26 cellular contexts compared by ENCODE assay signal in genomic region chr2:157822993-157823392, GRCh38. TPM values are rescaled to one million over a fixed set of nuclear protein-coding genes. Genes with fewer than 3 reads are reported as not detected.
A peak's percentile ranks its signal among the peaks of the same experiment; 100 is the strongest.
DNase-seq lines count a peak whose midpoint lies in the region; ATAC-seq and TF ChIP-seq lines count a peak whose summit lies in the region.
"Had no signal": no experiment of that assay in that cellular context is flagged by ENCODE, and none has a peak within 500 bp of the region (broad histone marks: within the 10 kb centered on the region; RNA-seq: fewer than 3 reads in every experiment).

No MANE protein-coding gene starts in this region.

- H2BK12ac ChIP-seq in H9 (ENCODE audit: insufficient read length, low read depth, low read length) = no peak overlapping the region

- H3K23me2 ChIP-seq in H9 (ENCODE audit: insufficient read length, low read depth, low read length, poor library complexity, severe bottlenecking) = no peaks in the 10 kb centered on the region

- no peak overlapping the region for H2BK120ac ChIP-seq in H9 (ENCODE audit: low read depth, low read length, poor library complexity, severe bottlenecking)

- no peak overlapping the region for H3K4me3 ChIP-seq in retinal pigment epithelial cell (ENCODE audit: low read length)
- H3K4me3 ChIP-seq in neural progenitor cell = no peak overlapping the region
- H3K4me3 ChIP-seq: adrenal gland, esophagus squamous epithelium, lung, SK-N-MC had no signal

- H4K8ac ChIP-seq in H9 (replicated peaks; ENCODE audit: insufficient read length, low read depth, low read length) = no peak overlapping the region

- H3K23ac ChIP-seq in H9 (ENCODE audit: insufficient read length, low read depth, low read length) = no peak overlapping the region

- no peak overlapping the region for H3K9ac ChIP-seq in neural progenitor cell
- H3K9ac ChIP-seq in H9 (ENCODE audit: extremely low read depth, insufficient read length, low read length) = no peak overlapping the region

- no peaks in the 10 kb centered on the region for H3K36me3 ChIP-seq in neural progenitor cell

- no peak overlapping the region for H4K91ac ChIP-seq in H9 (ENCODE audit: insufficient read length, low read depth, low read length)

- ATAC-seq in HG02973 (IDR thresholded peaks at IDR 0.05; ENCODE audit: unreplicated experiment) = no peak

- H2BK5ac ChIP-seq in H9 (ENCODE audit: insufficient read length, low read length) = no peak overlapping the region

- H4K20me1 ChIP-seq in neural progenitor cell (ENCODE audit: low read depth) (peaks cover 14% of the 10 kb centered on the region), H9 (ENCODE audit: control insufficient read depth, insufficient read depth, insufficient read length) (no peaks in the 10 kb centered on the region)

- no peak overlapping the region for H3K27ac Mint-ChIP-seq in neural progenitor cell
- H3K27ac Mint-ChIP-seq in H9 = no peak overlapping the region
- H3K27ac Mint-ChIP-seq: activated B cell treated with CpG ODN at 0.5 μM for 24 hours; T-helper 2 cell treated with Interferon-gamma antibody and Interleukin-4, amounts not matched to agents 5 μg/mL and 100 μg/mL, for 36 hours had no signal

- H3K4me3 Mint-ChIP-seq in neural progenitor cell (no peak overlapping the region), H9 (no peak overlapping the region)
- H3K4me3 Mint-ChIP-seq: activated B cell treated with CpG ODN at 0.5 μM for 24 hours; CD4-positive, alpha-beta memory T cell; T-helper 2 cell treated with Interferon-gamma antibody and Interleukin-4, amounts not matched to agents 5 μg/mL and 100 μg/mL, for 36 hours had no signal

- H3K4ac ChIP-seq in H9 (ENCODE audit: low read depth, low read length) = no peak overlapping the region

- TF ChIP-seq CTCF in retinal pigment epithelial cell (conservative IDR thresholded peaks at IDR 0.05; ENCODE audit: low read depth, low read length) (no peak), neural progenitor cell (IDR thresholded peaks at IDR 0.05) (no peak), H9 (conservative IDR thresholded peaks at IDR 0.05) (no peak)

- H3K56ac ChIP-seq in H9 (ENCODE audit: insufficient read length, low read depth, low read length) = no peak overlapping the region

- no peak overlapping the region for H2AK5ac ChIP-seq in H9 (ENCODE audit: insufficient read length, low read length)

- WGBS in H9 (ENCODE audit: extremely low coverage, insufficient read length, low lambda C conversion rate) = no CpG with 5 or more reads among the region's 2 CpGs

- H3K27me3 ChIP-seq in neural progenitor cell (no peaks in the 10 kb centered on the region), H9 (ENCODE audit: insufficient read depth, low read length) (no peaks in the 10 kb centered on the region)
- H3K27me3 ChIP-seq: adrenal gland, esophagus squamous epithelium had no signal

- H3K79me2 ChIP-seq in neural progenitor cell (ENCODE audit: low read depth) = peaks cover 6% of the 10 kb centered on the region
- H3K79me2 ChIP-seq in H9 (ENCODE audit: insufficient read depth, low read length) = no peaks in the 10 kb centered on the region

- no peaks in the 10 kb centered on the region for H3F3A ChIP-seq in neural progenitor cell (ENCODE audit: low read depth)

- H3K27me3 Mint-ChIP-seq in neural progenitor cell (ENCODE audit: insufficient read depth, low read depth) (no peaks in the 10 kb centered on the region), H9 (ENCODE audit: low read depth) (no peaks in the 10 kb centered on the region)
- H3K27me3 Mint-ChIP-seq: activated B cell treated with CpG ODN at 0.5 μM for 24 hours; CD4-positive, alpha-beta memory T cell had no signal

- no peaks in the 10 kb centered on the region for H3K9me3 ChIP-seq in neural progenitor cell (ENCODE audit: low read depth)
- no peaks in the 10 kb centered on the region for H3K9me3 ChIP-seq in H9 (ENCODE audit: control insufficient read depth, low read depth, low read length)
- H3K9me3 ChIP-seq: adrenal gland, esophagus squamous epithelium had no signal

- H3K4me1 ChIP-seq in neural progenitor cell (no peaks in the 10 kb centered on the region), H9 (ENCODE audit: insufficient read depth, low read length) (no peaks in the 10 kb centered on the region)

- no peak overlapping the region for H3T11ph ChIP-seq in H9 (ENCODE audit: low read length)

- DNase-seq in EH (ENCODE audit: low read depth) = peak; percentile 45
- peak; percentile 61 for DNase-seq in amniotic epithelial cell (ENCODE audit: low read depth)
- DNase-seq in fibroblast of peridontal ligament (ENCODE audit: extremely low read depth) = peak; percentile 45
- DNase-seq in retinal pigment epithelial cell (ENCODE audit: low read depth) = peak; percentile 64
- DNase-seq in neural progenitor cell (ENCODE audit: low spot score) = no peak
- no peak for DNase-seq in H9
- DNase-seq in COLO668 (lab: John Stamatoyannopoulos, UW; ENCODE audit: unreplicated experiment) = no peak
- DNase-seq: activated B cell treated with CpG ODN at 0.5 μM for 24 hours; activated CD4-positive, alpha-beta T cell treated with anti-CD3 and anti-CD28 coated beads, Interleukin-2, amount 50 U/mL, for 48 hours; activated effector memory CD4-positive, alpha-beta T cell treated with anti-CD3 and anti-CD28 coated beads, Interleukin-2, amount 50 U/mL, for 16 hours; adrenal gland; CD4-positive, alpha-beta memory T cell; DMS53; effector CD8-positive, alpha-beta T cell; esophagus squamous epithelium; hippocampal formation; islet precursor cell; NCI-H1105; NCI-H2081 treated with DMSO at 0.1 percent for 48 hours; NCI-H510A; right cardiac atrium; RPMI8226 had no signal

- peaks cover 6% of the 10 kb centered on the region for H3K4me1 Mint-ChIP-seq in neural progenitor cell
- H3K4me1 Mint-ChIP-seq in H9 = peaks cover 0 to 5% of the 10 kb centered on the region in 2 experiments; a peak in 2 of 4 replicates
- H3K4me1 Mint-ChIP-seq: activated B cell treated with CpG ODN at 0.5 μM for 24 hours had no signal

- H2AFZ ChIP-seq in neural progenitor cell (replicated peaks) (no peak overlapping the region), H9 (ENCODE audit: low read length) (no peak overlapping the region)

- no peak overlapping the region for H4K5ac ChIP-seq in H9 (ENCODE audit: insufficient read length, low read depth, low read length)

- no peak overlapping the region for H2BK20ac ChIP-seq in H9 (ENCODE audit: low read depth, low read length, poor library complexity, severe bottlenecking)

- no peak overlapping the region for H3K18ac ChIP-seq in H9 (ENCODE audit: insufficient read length, low read depth, low read length)

- no peak overlapping the region for H3K14ac ChIP-seq in H9 (ENCODE audit: insufficient read depth, low read length)

- no peaks in the 10 kb centered on the region for H3K79me1 ChIP-seq in H9 (ENCODE audit: insufficient read depth, low read depth, low read length, poor library complexity, severe bottlenecking)

- H2BK15ac ChIP-seq in H9 (ENCODE audit: low read depth, low read length) = no peak overlapping the region

- H3K27ac ChIP-seq in neural progenitor cell (no peak overlapping the region), H9 (ENCODE audit: insufficient read length, low read depth, low read length) (no peak overlapping the region)
- H3K27ac ChIP-seq: adrenal gland, esophagus squamous epithelium, SK-N-MC had no signal

- H3K36me3 Mint-ChIP-seq in neural progenitor cell = peaks cover 7% of the 10 kb centered on the region
- H3K36me3 Mint-ChIP-seq in H9 (ENCODE audit: insufficient read depth in 1 of 3, low read depth in 3 of 3) = peaks cover 5 to 9% (median 7%) of the 10 kb centered on the region in 3 experiments; a peak in 6 of 7 replicates

- no peak overlapping the region for H3K4me2 ChIP-seq in neural progenitor cell
- H3K4me2 ChIP-seq in H9 (ENCODE audit: insufficient read depth, insufficient read length, low read length) = no peak overlapping the region

- H3K9me3 Mint-ChIP-seq in neural progenitor cell = peaks cover 5% of the 10 kb centered on the region
- H3K9me3 Mint-ChIP-seq in H9 = no peaks in the 10 kb centered on the region
- H3K9me3 Mint-ChIP-seq: activated B cell treated with CpG ODN at 0.5 μM for 24 hours; T-helper 2 cell treated with Interferon-gamma antibody and Interleukin-4, amounts not matched to agents 5 μg/mL and 100 μg/mL, for 36 hours had no signal

RNA-seq across cellular contexts. Expression of gene ACVR1, which starts 53.1 kb away (rescaled TPM):
- total RNA-seq in neural progenitor cell (ENCODE audit: low replicate concordance) (8.2 and 14.0 TPM in 2 replicates), H9 (2021) (21.2 and 25.1 TPM in 2 replicates)

Comparison
In these comparisons a context has a peak if more than half of its experiments do, and no peak if none do; other contexts are left out.
1. DNase-seq: peak in EH (single experiment), amniotic epithelial cell (single experiment), fibroblast of peridontal ligament (single experiment) and retinal pigment epithelial cell (single experiment); none in neural progenitor cell (single experiment), H9 (single experiment) and COLO668 (single experiment).